1 cellular context compared by ENCODE assay signal in genomic region chr7:55142919-55143600, GRCh38.
TF ChIP-seq lines count a peak whose summit lies in the region.

No MANE protein-coding gene starts in this region.

TF ChIP-seq in IMR-90, 13 proteins besides CTCF, POLR2A, EP300 and RAD21 (continued from another document):
- TF ChIP-seq SMC3 (IDR thresholded peaks at IDR 0.05; ENCODE audit: low read depth, low read length): no peak
- TF ChIP-seq RFX5 (IDR thresholded peaks at IDR 0.05; ENCODE audit: low read depth, low read length): no peak
TF ChIP-seq in IMR-90: peak in this region for 0.
